ENCODE assay signal across 16 cellular contexts in genomic region chr1:26711777-26712176, GRCh38. TPM values are rescaled to one million over a fixed set of nuclear protein-coding genes. Genes with fewer than 3 reads are reported as not detected.
DNase-seq lines count a peak whose midpoint lies in the region; ATAC-seq and TF ChIP-seq lines count a peak whose summit lies in the region.
"Had no signal": no experiment of that assay in that cellular context is flagged by ENCODE, and none has a peak within 500 bp of the region (broad histone marks: within the 10 kb centered on the region; RNA-seq: fewer than 3 reads in every experiment).

No MANE protein-coding gene starts in this region.

- no peaks in the 10 kb centered on the region for H3K9me3 Mint-ChIP-seq in activated T-helper 1 cell treated with anti-CD3 and anti-CD28 coated beads, Interleukin-12 subunit alpha, Interleukin-12 subunit beta, Interleukin-2, Interleukin-4 antibody, amounts not matched to agents 30 ng/mL and 10 ng/mL and 1 ng/mL, durations not matched to agents 14 hours and 24 hours and 36 hours
- H3K9me3 Mint-ChIP-seq in CD14-positive monocyte, result no peaks in the 10 kb centered on the region
- H3K9me3 Mint-ChIP-seq: H9 had no signal

- H3K4me3 Mint-ChIP-seq in activated T-helper 1 cell treated with anti-CD3 and anti-CD28 coated beads, Interleukin-12 subunit alpha, Interleukin-12 subunit beta, Interleukin-2, Interleukin-4 antibody, amounts not matched to agents 30 ng/mL and 10 ng/mL and 1 ng/mL, durations not matched to agents 14 hours and 24 hours and 36 hours, result no peak overlapping the region
- H3K4me3 Mint-ChIP-seq in CD14-positive monocyte, result no peak overlapping the region
- H3K4me3 Mint-ChIP-seq: H9 had no signal

- intact Hi-C loops in activated T-helper 1 cell treated with anti-CD3 and anti-CD28 coated beads, Interleukin-12 subunit alpha, Interleukin-12 subunit beta, Interleukin-2, Interleukin-4 antibody, amounts not matched to agents 30 ng/mL and 10 ng/mL and 1 ng/mL, durations not matched to agents 14 hours and 24 hours and 36 hours (cut with micrococcal nuclease), result no loop called here
- intact Hi-C loops in CD14-positive monocyte (cut with micrococcal nuclease), result no loop called here

- peak overlapping the region; percentile 100 for H3K27ac ChIP-seq in 22Rv1
- no peak overlapping the region for H3K27ac ChIP-seq in BLaER1
- peak overlapping the region; percentile 16 for H3K27ac ChIP-seq in neutrophil
- no peak overlapping the region for H3K27ac ChIP-seq in Peyer's patch
- H3K27ac ChIP-seq: RWPE1, SJSA1 had no signal

- no peak for ATAC-seq in GM21529 (IDR thresholded peaks at IDR 0.05; ENCODE audit: unreplicated experiment)

- peaks cover 28% of the 10 kb centered on the region for H3K36me3 Mint-ChIP-seq in activated T-helper 1 cell treated with anti-CD3 and anti-CD28 coated beads, Interleukin-12 subunit alpha, Interleukin-12 subunit beta, Interleukin-2, Interleukin-4 antibody, amounts not matched to agents 30 ng/mL and 10 ng/mL and 1 ng/mL, durations not matched to agents 14 hours and 24 hours and 36 hours (ENCODE audit: low read depth)
- H3K36me3 Mint-ChIP-seq in CD14-positive monocyte, result peaks cover 22 to 64% of the 10 kb centered on the region in 2 donors

- H3K4me3 ChIP-seq in BLaER1 (no peak overlapping the region), neutrophil (ENCODE audit: low read depth in 1 of 2, low read length in 1 of 2) (no peak overlapping the region), Peyer's patch (no peak overlapping the region)
- H3K4me3 ChIP-seq: SJSA1 had no signal

- no peaks in the 10 kb centered on the region for H3K27me3 ChIP-seq in BLaER1
- H3K27me3 ChIP-seq in neutrophil, result no peaks in the 10 kb centered on the region
- H3K27me3 ChIP-seq in Peyer's patch, result no peaks in the 10 kb centered on the region
- H3K27me3 ChIP-seq: SJSA1 had no signal

- H3K36me3 ChIP-seq in BLaER1 (peaks cover 97% of the 10 kb centered on the region), neutrophil (no peaks in the 10 kb centered on the region), Peyer's patch (peaks cover 0 to 22% (median 0%) of the 10 kb centered on the region in 3 donors)

- peak overlapping the region; percentile 12 for H3K27ac Mint-ChIP-seq in activated T-helper 1 cell treated with anti-CD3 and anti-CD28 coated beads, Interleukin-12 subunit alpha, Interleukin-12 subunit beta, Interleukin-2, Interleukin-4 antibody, amounts not matched to agents 30 ng/mL and 10 ng/mL and 1 ng/mL, durations not matched to agents 14 hours and 24 hours and 36 hours
- peak overlapping the region in 3 of 7 donors; percentile 14 to 83 (median 15) for H3K27ac Mint-ChIP-seq in CD14-positive monocyte

- TF ChIP-seq CTCF in 22Rv1 (IDR thresholded peaks at IDR 0.05) (no peak), neutrophil (IDR thresholded peaks at IDR 0.05) (no peak), CD14-positive monocyte (IDR thresholded peaks at IDR 0.05) (no peak), Peyer's patch (IDR thresholded peaks at IDR 0.05) (no peak)

- no peak overlapping the region; the same call in 1 of the 2 replicates for H3K9ac ChIP-seq in BLaER1

- H3K4me2 ChIP-seq in BLaER1, result peak overlapping the region; percentile 4; the same call in 1 of the 2 replicates

- H3K27me3 Mint-ChIP-seq in activated T-helper 1 cell treated with anti-CD3 and anti-CD28 coated beads, Interleukin-12 subunit alpha, Interleukin-12 subunit beta, Interleukin-2, Interleukin-4 antibody, amounts not matched to agents 30 ng/mL and 10 ng/mL and 1 ng/mL, durations not matched to agents 14 hours and 24 hours and 36 hours (ENCODE audit: insufficient read depth), result no peaks in the 10 kb centered on the region
- H3K27me3 Mint-ChIP-seq in CD14-positive monocyte (ENCODE audit: low read depth in 3 of 3), result no peaks in the 10 kb centered on the region

- DNase-seq in activated T-helper 1 cell treated with anti-CD3 and anti-CD28 coated beads, Interleukin-12 subunit alpha, Interleukin-12 subunit beta, Interleukin-2, Interleukin-4 antibody, amounts not matched to agents 30 ng/mL and 10 ng/mL and 1 ng/mL, durations not matched to agents 14 hours and 24 hours and 36 hours (ENCODE audit: low spot score), result no peak
- no peak for DNase-seq in CD14-positive monocyte (ENCODE audit: low spot score)
- no peak for DNase-seq in Peyer's patch
- DNase-seq: C1 segment of cervical spinal cord, DMS53, H9, MV-4-11, NCI-H1417 treated with DMSO at 0.1 percent for 48 hours, NCI-H2029, NCI-H524 treated with DMSO at 0.1 percent for 48 hours had no signal

- H4K20me1 ChIP-seq in BLaER1, result peaks cover 100% of the 10 kb centered on the region

- no peaks in the 10 kb centered on the region for H3K9me3 ChIP-seq in BLaER1
- no peaks in the 10 kb centered on the region for H3K9me3 ChIP-seq in neutrophil
- H3K9me3 ChIP-seq in Peyer's patch, result no peaks in the 10 kb centered on the region
- H3K9me3 ChIP-seq: SJSA1 had no signal

- peaks cover 63% of the 10 kb centered on the region for H3K4me1 ChIP-seq in BLaER1
- H3K4me1 ChIP-seq in neutrophil (ENCODE audit: control insufficient read depth in 1 of 2, insufficient read depth in 1 of 2, low read depth in 1 of 2, low read length in 1 of 2), result peaks cover 18 to 26% of the 10 kb centered on the region in 2 experiments
- H3K4me1 ChIP-seq in Peyer's patch, result peaks cover 0 to 46% (median 9%) of the 10 kb centered on the region in 4 donors

- no peak for TF ChIP-seq POLR2A in Peyer's patch (IDR thresholded peaks at IDR 0.05)

- peaks cover 64% of the 10 kb centered on the region for H3K4me1 Mint-ChIP-seq in activated T-helper 1 cell treated with anti-CD3 and anti-CD28 coated beads, Interleukin-12 subunit alpha, Interleukin-12 subunit beta, Interleukin-2, Interleukin-4 antibody, amounts not matched to agents 30 ng/mL and 10 ng/mL and 1 ng/mL, durations not matched to agents 14 hours and 24 hours and 36 hours (ENCODE audit: low read depth)
- peaks cover 66% of the 10 kb centered on the region for H3K4me1 Mint-ChIP-seq in CD14-positive monocyte

RNA-seq across cellular contexts. Expression of gene ARID1A, which starts 16.0 kb away (rescaled TPM):
- 130 and 132 TPM in 2 replicates for total RNA-seq in activated T-helper 1 cell treated with anti-CD3 and anti-CD28 coated beads, Interleukin-12 subunit alpha, Interleukin-12 subunit beta, Interleukin-2, Interleukin-4 antibody, amounts not matched to agents 30 ng/mL and 10 ng/mL and 1 ng/mL, durations not matched to agents 14 hours and 24 hours and 36 hours
- 1 to 10 TPM; 6.6 to 9.5 TPM for polyA plus RNA-seq in CD14-positive monocyte
- 10 to 100 TPM; 49.4 to 90.8 (median 66.8) TPM for total RNA-seq in Peyer's patch

Comparison
In these comparisons a context has a peak if more than half of its experiments do, and no peak if none do; other contexts are left out.
1. H3K27ac ChIP-seq: peak in 22Rv1 (single experiment) and neutrophil (single experiment); none in BLaER1 (single experiment) and Peyer's patch (0 of 4).